In genomic region chr7:105009667-105010537, GRCh38 we compare ENCODE assay signal across 8 cellular contexts. TPM values are rescaled to one million over a fixed set of nuclear protein-coding genes. Genes with fewer than 3 reads are reported as not detected.
DNase-seq lines count a peak whose midpoint lies in the region; ATAC-seq and TF ChIP-seq lines count a peak whose summit lies in the region.

No MANE protein-coding gene starts in this region.

- DNase-seq in GM12865 (ENCODE audit: low read depth) (no peak), WERI-Rb-1 (no peak), foreskin fibroblast (no peak), gastrocnemius medialis (no peak), NCI-H2171 (lab: John Stamatoyannopoulos, UW) (no peak), T-helper 9 cell (no peak)

- H3K4me1 ChIP-seq in gastrocnemius medialis: peaks cover 42 to 46% of the 10 kb centered on the region in 2 donors

- intact Hi-C loops in gastrocnemius medialis (cut with DNase I; ENCODE audit: low total_unique reads): loop anchor here (5.0 kb wide), 1 partner anchor 1102 kb away; the partner anchor contains the start of gene SYPL1

- ATAC-seq in gastrocnemius medialis: no peak
- ATAC-seq in HG03378 (IDR thresholded peaks at IDR 0.05; ENCODE audit: unreplicated experiment): no peak
- no peak for ATAC-seq in GM18870 (IDR thresholded peaks at IDR 0.05; ENCODE audit: unreplicated experiment)

- H3K27me3 ChIP-seq in WERI-Rb-1 (ENCODE audit: insufficient read depth, low read depth, severe bottlenecking): no peaks in the 10 kb centered on the region
- no peaks in the 10 kb centered on the region for H3K27me3 ChIP-seq in gastrocnemius medialis

- TF ChIP-seq POLR2A in gastrocnemius medialis (IDR thresholded peaks at IDR 0.05): no peak

- H3K27ac ChIP-seq in WERI-Rb-1: 0 out of 2 replicates have a peak overlapping the region, but pooled peaks have one; percentile 19
- H3K27ac ChIP-seq in gastrocnemius medialis: peak overlapping the region in 1 of 4 donors; percentile 100

- H3K4me3 ChIP-seq in GM12865 (ENCODE audit: low read depth, low read length) (peak overlapping the region; percentile 94), WERI-Rb-1 (ENCODE audit: low read depth, low read length) (no peak overlapping the region; the same call in 1 of the 2 replicates), foreskin fibroblast (ENCODE audit: low read depth in 1 of 2, low read length in 2 of 2) (peak overlapping the region; percentile 90 to 98), gastrocnemius medialis (peak overlapping the region; percentile 80 to 98 (median 88))

- no peak for TF ChIP-seq CTCF in GM12865 (IDR thresholded peaks at IDR 0.05; ENCODE audit: insufficient read depth, low read depth, low read length, missing control alignments)
- no peak for TF ChIP-seq CTCF in WERI-Rb-1 (IDR thresholded peaks at IDR 0.05; ENCODE audit: low read depth, low read length)
- no peak for TF ChIP-seq CTCF in foreskin fibroblast (IDR thresholded peaks at IDR 0.05; ENCODE audit: low read depth, low read length)
- TF ChIP-seq CTCF in gastrocnemius medialis (IDR thresholded peaks at IDR 0.05 in 4 of 5, conservative IDR thresholded peaks at IDR 0.05 in 1 of 5): no peak

- H3K9me3 ChIP-seq in WERI-Rb-1 (ENCODE audit: severe bottlenecking) (no peaks in the 10 kb centered on the region), gastrocnemius medialis (no peaks in the 10 kb centered on the region)

- peaks cover 61% of the 10 kb centered on the region for H3K36me3 ChIP-seq in WERI-Rb-1
- no peaks in the 10 kb centered on the region for H3K36me3 ChIP-seq in gastrocnemius medialis

- in situ Hi-C loops in gastrocnemius medialis (cut with MboI; ENCODE audit: low sequenced_read_pairs in 4 of 4): loop anchor here in 1 of 4 donors (25.0 kb wide), 1 partner anchor 1102 kb away; the partner anchor contains the start of gene SYPL1

RNA-seq across cellular contexts. Expression of gene KMT2E, which starts 4.1 kb away (rescaled TPM):
- total RNA-seq in gastrocnemius medialis: 10 to 100 TPM; 29.7 to 72.1 (median 38.0) TPM
